10 cellular contexts compared by ENCODE assay signal in genomic region chr6:57324538-57324937, GRCh38. TPM values are rescaled to one million over a fixed set of nuclear protein-coding genes. Genes with fewer than 3 reads are reported as not detected.
A peak's percentile ranks its signal among the peaks of the same experiment; 100 is the strongest.
DNase-seq lines count a peak whose midpoint lies in the region; ATAC-seq, FAIRE-seq and TF ChIP-seq lines count a peak whose summit lies in the region.
"Had no signal": no experiment of that assay in that cellular context is flagged by ENCODE, and none has a peak within 500 bp of the region (broad histone marks: within the 10 kb centered on the region; RNA-seq: fewer than 3 reads in every experiment).

No MANE protein-coding gene starts in this region.

- ATAC-seq in Panc1 (no peak), HG02571 (IDR thresholded peaks at IDR 0.05; ENCODE audit: unreplicated experiment) (no peak)

- DNase-seq in GM12865 (ENCODE audit: low read depth) = peak; percentile 3
- DNase-seq in Panc1 (ENCODE audit: low read depth, low spot score) = no peak
- DNase-seq in fibroblast of peridontal ligament (ENCODE audit: extremely low read depth) = peak; percentile 70
- no peak for DNase-seq in RPMI8226
- no peak for DNase-seq in mucosa of gallbladder (ENCODE audit: low spot score)
- DNase-seq in activated CD4-positive, alpha-beta T cell treated with anti-CD3 and anti-CD28 coated beads, Interleukin-2, amount 10 ng/mL, durations not matched to agents 24 days and 14 days = no peak
- DNase-seq: cerebellar nuclear complex, NCI-H187 had no signal

- peaks cover 22% of the 10 kb centered on the region for H3K9me3 Mint-ChIP-seq in activated CD4-positive, alpha-beta T cell treated with anti-CD3 and anti-CD28 coated beads, Interleukin-2, amount 10 ng/mL, durations not matched to agents 24 days and 14 days

- H3K4me3 ChIP-seq in GM12865 (ENCODE audit: low read depth, low read length) (no peak overlapping the region), Panc1 (ENCODE audit: low read depth in 2 of 2, low read length in 2 of 2) (no peak overlapping the region)

- POLR2A ChIA-PET in Panc1 (lab: Charles Lee) = no interaction called here

- no peak overlapping the region for H3K4me3 Mint-ChIP-seq in activated CD4-positive, alpha-beta T cell treated with anti-CD3 and anti-CD28 coated beads, Interleukin-2, amount 10 ng/mL, durations not matched to agents 24 days and 14 days

- H3K27me3 Mint-ChIP-seq in activated CD4-positive, alpha-beta T cell treated with anti-CD3 and anti-CD28 coated beads, Interleukin-2, amount 10 ng/mL, durations not matched to agents 24 days and 14 days = no peaks in the 10 kb centered on the region

- no peaks in the 10 kb centered on the region for H3K4me1 ChIP-seq in Panc1 (ENCODE audit: control insufficient read depth, insufficient read depth, low read length)

- TF ChIP-seq CTCF in GM12865 (IDR thresholded peaks at IDR 0.05; ENCODE audit: insufficient read depth, low read depth, low read length, missing control alignments) (no peak), Panc1 (IDR thresholded peaks at IDR 0.05) (peak; percentile 64; the same call in 1 of the 2 replicates)

- peaks cover 17% of the 10 kb centered on the region for H3K4me1 Mint-ChIP-seq in activated CD4-positive, alpha-beta T cell treated with anti-CD3 and anti-CD28 coated beads, Interleukin-2, amount 10 ng/mL, durations not matched to agents 24 days and 14 days

- H3K36me3 ChIP-seq in Panc1 (ENCODE audit: control insufficient read depth, insufficient read depth, low read length) = peaks cover 25% of the 10 kb centered on the region

- CTCF ChIA-PET in Panc1 (lab: Charles Lee) = no interaction called here

- FAIRE-seq in A204.1 (lab: Jason Lieb, UNC) = peak; percentile 98

- intact Hi-C loops in Panc1 (cut with micrococcal nuclease; ENCODE audit: unreplicated experiment) = no loop called here
- intact Hi-C loops in activated CD4-positive, alpha-beta T cell treated with anti-CD3 and anti-CD28 coated beads, Interleukin-2, amount 10 ng/mL, durations not matched to agents 24 days and 14 days (cut with micrococcal nuclease) = no loop called here

- no peaks in the 10 kb centered on the region for H3K27me3 ChIP-seq in Panc1 (ENCODE audit: control insufficient read depth, insufficient read depth, low read length)

- BruUV-seq in Panc1 (replicated peaks; lab: Mats Ljungman, UMichigan) = no TSS peak

- in situ Hi-C loops in Panc1 (cut with HindIII; ENCODE audit: low pct_unique_long_range_greater_than_20kb, low sequenced_read_pairs) = no loop called here

- no peak overlapping the region for H3K27ac ChIP-seq in Panc1 (ENCODE audit: low read length)

- H3K36me3 Mint-ChIP-seq in activated CD4-positive, alpha-beta T cell treated with anti-CD3 and anti-CD28 coated beads, Interleukin-2, amount 10 ng/mL, durations not matched to agents 24 days and 14 days (ENCODE audit: low read depth) = peaks cover 74% of the 10 kb centered on the region

- H3K9me3 ChIP-seq in Panc1 (ENCODE audit: control insufficient read depth, insufficient read depth, low read depth, low read length) = peaks cover 6% of the 10 kb centered on the region; the same call in 1 of the 2 replicates

- no peak overlapping the region for H3K27ac Mint-ChIP-seq in activated CD4-positive, alpha-beta T cell treated with anti-CD3 and anti-CD28 coated beads, Interleukin-2, amount 10 ng/mL, durations not matched to agents 24 days and 14 days

RNA-seq across cellular contexts. Expression of gene PRIM2, which starts 7.1 kb away (rescaled TPM):
- total RNA-seq in Panc1 (2021; ENCODE audit: unreplicated experiment) = 30.7 TPM
- polyA plus RNA-seq in Panc1 (2012; ENCODE audit: insufficient read length) = 8.0 TPM
- 10.5 TPM for total RNA-seq in mucosa of gallbladder
- total RNA-seq in activated CD4-positive, alpha-beta T cell treated with anti-CD3 and anti-CD28 coated beads, Interleukin-2, amount 10 ng/mL, durations not matched to agents 24 days and 14 days = 37.5 and 41.3 TPM in 2 replicates

Comparison
In these comparisons a context has a peak if more than half of its experiments do, and no peak if none do; other contexts are left out.
1. DNase-seq: peak in GM12865 (single experiment) and fibroblast of peridontal ligament (single experiment); none in Panc1 (single experiment), RPMI8226 (single experiment), mucosa of gallbladder (single experiment) and activated CD4-positive, alpha-beta T cell treated with anti-CD3 and anti-CD28 coated beads, Interleukin-2, amount 10 ng/mL, durations not matched to agents 24 days and 14 days (single experiment).